Comparison of ENCODE assay signal across 8 cellular contexts in the genomic region with DNA sequence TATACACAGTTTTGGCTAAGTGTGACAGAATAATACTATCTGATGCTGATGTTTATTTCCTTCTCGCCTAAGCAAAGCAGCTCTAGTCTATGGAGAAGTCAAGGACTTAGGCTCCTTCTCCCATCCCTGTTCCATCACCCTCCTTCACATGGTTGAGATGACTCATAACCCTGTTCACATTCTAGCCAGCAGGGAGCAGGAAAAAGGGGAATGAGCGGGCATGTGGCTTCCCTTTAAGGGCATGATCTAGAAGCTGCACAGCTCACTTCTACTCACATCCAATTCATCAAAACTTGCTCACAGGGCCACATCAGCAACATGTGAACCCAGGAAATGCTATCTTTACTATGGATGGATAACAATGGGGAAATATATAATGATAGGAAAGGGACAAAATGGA. TPM values are rescaled to one million over a fixed set of nuclear protein-coding genes. Genes with fewer than 3 reads are reported as not detected.
DNase-seq lines count a peak whose midpoint lies in the region; ATAC-seq and TF ChIP-seq lines count a peak whose summit lies in the region.

No MANE protein-coding gene starts in this region.

- no peak overlapping the region; the same call in 1 of the 2 replicates for H3K27ac Mint-ChIP-seq in WTC11

- CTCF ChIA-PET in WTC11 (lab: Charles Lee): no interaction called here

- H3K4me1 Mint-ChIP-seq in WTC11: peaks cover 23% of the 10 kb centered on the region

- peaks cover 5% of the 10 kb centered on the region; the same call in 1 of the 2 replicates for H3K36me3 Mint-ChIP-seq in WTC11

- TF ChIP-seq CTCF in WTC11 (IDR thresholded peaks at IDR 0.05): no peak

- H3K9me3 Mint-ChIP-seq in WTC11: no peaks in the 10 kb centered on the region

- POLR2A ChIA-PET in WTC11 (lab: Charles Lee): no interaction called here

- no peak overlapping the region for H3K4me3 Mint-ChIP-seq in WTC11

- peak; percentile 60 to 62 for DNase-seq in activated T-cell treated with anti-CD3 and anti-CD28 coated beads, Interleukin-2, amount 50 U/mL, for 48 hours
- DNase-seq in activated T-cell treated with anti-CD3 and anti-CD28 coated beads, Interleukin-2, amount 50 U/mL, for 1 hour: no peak
- DNase-seq in WTC11 (ENCODE audit: low spot score) (no peak), left ventricle myocardium superior (no peak), stromal cell of bone marrow (ENCODE audit: low read depth) (peak; percentile 82), activated gamma-delta T cell (lab: John Stamatoyannopoulos, UW) (no peak)

- ATAC-seq in WTC11 (peak; percentile 92), left ventricle myocardium superior (peak; percentile 47), GM21825 (IDR thresholded peaks at IDR 0.05; ENCODE audit: unreplicated experiment) (no peak), GM18909 (IDR thresholded peaks at IDR 0.05; ENCODE audit: poor library complexity, unreplicated experiment) (no peak)

- no peaks in the 10 kb centered on the region for H3K27me3 Mint-ChIP-seq in WTC11 (ENCODE audit: low read depth)

- intact Hi-C loops in left ventricle myocardium superior (cut with micrococcal nuclease): no loop called here

TF ChIP-seq in WTC11, 78 proteins besides CTCF, POLR2A, EP300 and RAD21:
- TF ChIP-seq, protein P1, sequence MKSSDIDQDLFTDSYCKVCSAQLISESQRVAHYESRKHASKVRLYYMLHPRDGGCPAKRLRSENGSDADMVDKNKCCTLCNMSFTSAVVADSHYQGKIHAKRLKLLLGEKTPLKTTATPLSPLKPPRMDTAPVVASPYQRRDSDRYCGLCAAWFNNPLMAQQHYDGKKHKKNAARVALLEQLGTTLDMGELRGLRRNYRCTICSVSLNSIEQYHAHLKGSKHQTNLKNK (CRISPR knock-in tag; IDR thresholded peaks at IDR 0.05): no peak
- TF ChIP-seq, protein P2, sequence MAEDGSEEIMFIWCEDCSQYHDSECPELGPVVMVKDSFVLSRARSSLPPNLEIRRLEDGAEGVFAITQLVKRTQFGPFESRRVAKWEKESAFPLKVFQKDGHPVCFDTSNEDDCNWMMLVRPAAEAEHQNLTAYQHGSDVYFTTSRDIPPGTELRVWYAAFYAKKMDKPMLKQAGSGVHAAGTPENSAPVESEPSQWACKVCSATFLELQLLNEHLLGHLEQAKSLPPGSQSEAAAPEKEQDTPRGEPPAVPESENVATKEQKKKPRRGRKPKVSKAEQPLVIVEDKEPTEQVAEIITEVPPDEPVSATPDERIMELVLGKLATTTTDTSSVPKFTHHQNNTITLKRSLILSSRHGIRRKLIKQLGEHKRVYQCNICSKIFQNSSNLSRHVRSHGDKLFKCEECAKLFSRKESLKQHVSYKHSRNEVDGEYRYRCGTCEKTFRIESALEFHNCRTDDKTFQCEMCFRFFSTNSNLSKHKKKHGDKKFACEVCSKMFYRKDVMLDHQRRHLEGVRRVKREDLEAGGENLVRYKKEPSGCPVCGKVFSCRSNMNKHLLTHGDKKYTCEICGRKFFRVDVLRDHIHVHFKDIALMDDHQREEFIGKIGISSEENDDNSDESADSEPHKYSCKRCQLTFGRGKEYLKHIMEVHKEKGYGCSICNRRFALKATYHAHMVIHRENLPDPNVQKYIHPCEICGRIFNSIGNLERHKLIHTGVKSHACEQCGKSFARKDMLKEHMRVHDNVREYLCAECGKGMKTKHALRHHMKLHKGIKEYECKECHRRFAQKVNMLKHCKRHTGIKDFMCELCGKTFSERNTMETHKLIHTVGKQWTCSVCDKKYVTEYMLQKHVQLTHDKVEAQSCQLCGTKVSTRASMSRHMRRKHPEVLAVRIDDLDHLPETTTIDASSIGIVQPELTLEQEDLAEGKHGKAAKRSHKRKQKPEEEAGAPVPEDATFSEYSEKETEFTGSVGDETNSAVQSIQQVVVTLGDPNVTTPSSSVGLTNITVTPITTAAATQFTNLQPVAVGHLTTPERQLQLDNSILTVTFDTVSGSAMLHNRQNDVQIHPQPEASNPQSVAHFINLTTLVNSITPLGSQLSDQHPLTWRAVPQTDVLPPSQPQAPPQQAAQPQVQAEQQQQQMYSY (CRISPR knock-in tag; IDR thresholded peaks at IDR 0.05): no peak

RNA-seq across cellular contexts. Expression of gene CBLB, which starts 40.9 kb away (rescaled TPM):
- 19.8 to 20.3 TPM (median 19.8 TPM) in 3 replicates for total RNA-seq in WTC11 (2021)
- total RNA-seq in left ventricle myocardium superior: 60.3 TPM

Comparison
In these comparisons a context has a peak if more than half of its experiments do, and no peak if none do; other contexts are left out.
1. DNase-seq: peak in activated T-cell treated with anti-CD3 and anti-CD28 coated beads, Interleukin-2, amount 50 U/mL, for 48 hours (2 of 2) and stromal cell of bone marrow (single experiment); none in activated T-cell treated with anti-CD3 and anti-CD28 coated beads, Interleukin-2, amount 50 U/mL, for 1 hour (single experiment), WTC11 (single experiment), left ventricle myocardium superior (single experiment) and activated gamma-delta T cell (single experiment).
2. ATAC-seq: peak in WTC11 (single experiment) and left ventricle myocardium superior (single experiment); none in GM21825 (single experiment) and GM18909 (single experiment).